In genomic region chr11:122365545-122366380, GRCh38 we compare ENCODE assay signal across 16 cellular contexts.
DNase-seq lines count a peak whose midpoint lies in the region; ATAC-seq and TF ChIP-seq lines count a peak whose summit lies in the region.
"Had no signal": no experiment of that assay in that cellular context is flagged by ENCODE, and none has a peak within 500 bp of the region (broad histone marks: within the 10 kb centered on the region; RNA-seq: fewer than 3 reads in every experiment).

No MANE protein-coding gene starts in this region.

- H3K9me2 ChIP-seq in GM23338 (ENCODE audit: insufficient read depth), result no peaks in the 10 kb centered on the region

- no peak overlapping the region for H3K27ac ChIP-seq in GM23338 (ENCODE audit: low read depth)
- H3K27ac ChIP-seq: BLaER1 had no signal

- TF ChIP-seq CTCF in GM23338 (conservative IDR thresholded peaks at IDR 0.05; ENCODE audit: low read depth in 2 of 2), result no peak
- no peak for TF ChIP-seq CTCF in astrocyte of the cerebellum (IDR thresholded peaks at IDR 0.05; ENCODE audit: low read depth, low read length, missing control alignments)

- H3K27me3 ChIP-seq in GM23338 (ENCODE audit: insufficient read depth), result no peaks in the 10 kb centered on the region
- H3K27me3 ChIP-seq: BLaER1 had no signal

- no peak overlapping the region; the same call in 1 of the 2 replicates for H3K4me2 ChIP-seq in GM23338
- H3K4me2 ChIP-seq: BLaER1 had no signal

- intact Hi-C loops in left ventricle myocardium superior (cut with micrococcal nuclease) (no loop called here), sciatic nerve (cut with DNase I) (no loop called here)

- H2AFZ ChIP-seq in GM23338, result peak overlapping the region; percentile 53

- H3K9me3 Mint-ChIP-seq in GM23338, result peaks cover 5% of the 10 kb centered on the region; the same call in 2 of the 3 replicates
- H3K9me3 Mint-ChIP-seq in activated T-cell treated with anti-CD3 and anti-CD28 coated beads, Interleukin-2, amount 50 U/mL, for 24 hours, result no peaks in the 10 kb centered on the region
- H3K9me3 Mint-ChIP-seq: activated CD4-positive, alpha-beta T cell treated with anti-CD3 and anti-CD28 coated beads, Interleukin-2, amount 10 ng/mL, durations not matched to agents 24 days and 14 days; activated T-cell treated with anti-CD3 and anti-CD28 coated beads, Interleukin-2, amount 50 U/mL, for 4 hours had no signal

- H3K4me3 Mint-ChIP-seq in GM23338, result no peak overlapping the region
- H3K4me3 Mint-ChIP-seq in activated T-cell treated with anti-CD3 and anti-CD28 coated beads, Interleukin-2, amount 50 U/mL, for 24 hours, result no peak overlapping the region
- H3K4me3 Mint-ChIP-seq: activated CD4-positive, alpha-beta T cell treated with anti-CD3 and anti-CD28 coated beads, Interleukin-2, amount 10 ng/mL, durations not matched to agents 24 days and 14 days; activated T-cell treated with anti-CD3 and anti-CD28 coated beads, Interleukin-2, amount 50 U/mL, for 4 hours had no signal

- H3K79me2 ChIP-seq in GM23338 (replicated peaks; ENCODE audit: insufficient read depth), result no peaks in the 10 kb centered on the region

- in situ Hi-C loops in astrocyte of the cerebellum (cut with HindIII; ENCODE audit: low sequenced_read_pairs), result no loop called here

- H4K20me1 ChIP-seq in GM23338 (replicated peaks; ENCODE audit: insufficient read depth), result no peaks in the 10 kb centered on the region
- H4K20me1 ChIP-seq: BLaER1 had no signal

- H3K36me3 Mint-ChIP-seq in GM23338 (ENCODE audit: low read depth), result peaks cover 5% of the 10 kb centered on the region; the same call in 2 of the 3 replicates
- H3K36me3 Mint-ChIP-seq in activated T-cell treated with anti-CD3 and anti-CD28 coated beads, Interleukin-2, amount 50 U/mL, for 24 hours (ENCODE audit: low read depth), result no peaks in the 10 kb centered on the region

- peaks cover 5% of the 10 kb centered on the region; the same call in 1 of the 2 replicates for H3K4me1 ChIP-seq in GM23338 (ENCODE audit: insufficient read depth)
- H3K4me1 ChIP-seq: BLaER1 had no signal

- ATAC-seq in GM23338 (peak; percentile 32; the same call in 2 of the 3 replicates), left ventricle myocardium superior (peak; percentile 71), sciatic nerve (peak; percentile 56), GM18498 (IDR thresholded peaks at IDR 0.05; ENCODE audit: unreplicated experiment) (no peak)
- ATAC-seq: activated T-cell treated with anti-CD3 and anti-CD28 coated beads, Interleukin-2, amount 50 U/mL, for 4 hours; HCT116 had no signal

- no peaks in the 10 kb centered on the region for H3K27me3 Mint-ChIP-seq in GM23338 (ENCODE audit: insufficient read depth, low read depth, poor library complexity)
- H3K27me3 Mint-ChIP-seq in activated T-cell treated with anti-CD3 and anti-CD28 coated beads, Interleukin-2, amount 50 U/mL, for 24 hours, result peaks cover 2% of the 10 kb centered on the region
- H3K27me3 Mint-ChIP-seq: activated CD4-positive, alpha-beta T cell treated with anti-CD3 and anti-CD28 coated beads, Interleukin-2, amount 10 ng/mL, durations not matched to agents 24 days and 14 days had no signal

- DNase-seq in GM23338 (ENCODE audit: low spot score), result no peak
- DNase-seq in astrocyte of the cerebellum (ENCODE audit: low read depth), result no peak
- peak; percentile 52 for DNase-seq in left ventricle myocardium superior
- no peak for DNase-seq in sciatic nerve (ENCODE audit: low spot score)
- no peak for DNase-seq in NCI-H524 treated with DMSO at 0.1 percent for 48 hours (lab: John Stamatoyannopoulos, UW)
- no peak for DNase-seq in HuH-7.5 (ENCODE audit: low spot score)
- DNase-seq in activated T-cell treated with anti-CD3 and anti-CD28 coated beads, Interleukin-2, amount 50 U/mL, for 24 hours, result no peak
- DNase-seq: activated CD4-positive, alpha-beta T cell treated with anti-CD3 and anti-CD28 coated beads, Interleukin-2, amount 10 ng/mL, durations not matched to agents 24 days and 14 days; activated T-cell treated with anti-CD3 and anti-CD28 coated beads, Interleukin-2, amount 50 U/mL, for 4 hours; DMS53; NCI-H1694 treated with DMSO at 0.1 percent for 48 hours; NCI-H774; RPMI8226 had no signal

- H3K36me3 ChIP-seq in GM23338 (ENCODE audit: insufficient read depth), result no peaks in the 10 kb centered on the region
- H3K36me3 ChIP-seq: BLaER1 had no signal

- H3K27ac Mint-ChIP-seq in GM23338, result no peak overlapping the region
- H3K27ac Mint-ChIP-seq in activated T-cell treated with anti-CD3 and anti-CD28 coated beads, Interleukin-2, amount 50 U/mL, for 24 hours, result no peak overlapping the region
- H3K27ac Mint-ChIP-seq: activated CD4-positive, alpha-beta T cell treated with anti-CD3 and anti-CD28 coated beads, Interleukin-2, amount 10 ng/mL, durations not matched to agents 24 days and 14 days had no signal

- no peak overlapping the region for H3K4me3 ChIP-seq in GM23338
- H3K4me3 ChIP-seq in astrocyte of the cerebellum (ENCODE audit: low read depth, low read length), result peak overlapping the region; percentile 9
- H3K4me3 ChIP-seq: BLaER1 had no signal

- H3F3A ChIP-seq in GM23338 (replicated peaks; ENCODE audit: low read depth), result no peaks in the 10 kb centered on the region

- H3K4me1 Mint-ChIP-seq in GM23338, result peaks cover 25% of the 10 kb centered on the region
- H3K4me1 Mint-ChIP-seq in activated T-cell treated with anti-CD3 and anti-CD28 coated beads, Interleukin-2, amount 50 U/mL, for 24 hours (ENCODE audit: low read depth), result no peaks in the 10 kb centered on the region
- H3K4me1 Mint-ChIP-seq: activated CD4-positive, alpha-beta T cell treated with anti-CD3 and anti-CD28 coated beads, Interleukin-2, amount 10 ng/mL, durations not matched to agents 24 days and 14 days had no signal

TF ChIP-seq in GM23338, 12 proteins besides CTCF, POLR2A, EP300 and RAD21 (continues in another document):
- no peak for TF ChIP-seq EZH2phosphoT487 (IDR thresholded peaks at IDR 0.05; ENCODE audit: unreplicated experiment)
- no peak for TF ChIP-seq ZNF114 (CRISPR knock-in tag; IDR thresholded peaks at IDR 0.05)
- TF ChIP-seq ZNF331 (CRISPR knock-in tag; IDR thresholded peaks at IDR 0.05; ENCODE audit: low read depth), result no peak
- no peak for TF ChIP-seq EZH2 (IDR thresholded peaks at IDR 0.05; ENCODE audit: low read depth, unreplicated experiment)
- TF ChIP-seq STAT1 (IDR thresholded peaks at IDR 0.05; ENCODE audit: unreplicated experiment), result no peak
- no peak for TF ChIP-seq CREB1 (CRISPR knock-in tag; IDR thresholded peaks at IDR 0.05; ENCODE audit: low read depth)
- TF ChIP-seq POLR2AphosphoS5 (IDR thresholded peaks at IDR 0.05; ENCODE audit: low read depth), result no peak
- TF ChIP-seq JUNB (IDR thresholded peaks at IDR 0.05; ENCODE audit: unreplicated experiment), result no peak
- no peak for TF ChIP-seq NANOG (IDR thresholded peaks at IDR 0.05; ENCODE audit: borderline replicate concordance)
- TF ChIP-seq, protein P1, sequence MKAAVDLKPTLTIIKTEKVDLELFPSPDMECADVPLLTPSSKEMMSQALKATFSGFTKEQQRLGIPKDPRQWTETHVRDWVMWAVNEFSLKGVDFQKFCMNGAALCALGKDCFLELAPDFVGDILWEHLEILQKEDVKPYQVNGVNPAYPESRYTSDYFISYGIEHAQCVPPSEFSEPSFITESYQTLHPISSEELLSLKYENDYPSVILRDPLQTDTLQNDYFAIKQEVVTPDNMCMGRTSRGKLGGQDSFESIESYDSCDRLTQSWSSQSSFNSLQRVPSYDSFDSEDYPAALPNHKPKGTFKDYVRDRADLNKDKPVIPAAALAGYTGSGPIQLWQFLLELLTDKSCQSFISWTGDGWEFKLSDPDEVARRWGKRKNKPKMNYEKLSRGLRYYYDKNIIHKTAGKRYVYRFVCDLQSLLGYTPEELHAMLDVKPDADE (IDR thresholded peaks at IDR 0.05), result no peak
